21 cellular contexts compared by ENCODE assay signal in genomic region chr3:138230525-138230924, GRCh38. TPM values are rescaled to one million over a fixed set of nuclear protein-coding genes. Genes with fewer than 3 reads are reported as not detected.
DNase-seq lines count a peak whose midpoint lies in the region; ATAC-seq, FAIRE-seq and TF ChIP-seq lines count a peak whose summit lies in the region.
"Had no signal": no experiment of that assay in that cellular context is flagged by ENCODE, and none has a peak within 500 bp of the region (broad histone marks: within the 10 kb centered on the region; RNA-seq: fewer than 3 reads in every experiment).

No MANE protein-coding gene starts in this region.

- no peak overlapping the region for H3K27ac ChIP-seq in SK-N-SH (ENCODE audit: low read depth in 2 of 2, low read length in 1 of 2)
- no peak overlapping the region for H3K27ac ChIP-seq in foreskin keratinocyte
- no peak overlapping the region for H3K27ac ChIP-seq in HepG2 (ENCODE audit: extremely low read length, insufficient read depth, low read length)
- no peak overlapping the region for H3K27ac ChIP-seq in tibial nerve
- H3K27ac ChIP-seq: ascending aorta, BLaER1, gastrocnemius medialis, tibial artery had no signal

- H3K27me3 ChIP-seq in SK-N-SH (ENCODE audit: insufficient read depth) (no peaks in the 10 kb centered on the region), foreskin keratinocyte (no peaks in the 10 kb centered on the region), HepG2 (ENCODE audit: control insufficient read depth in 1 of 2, insufficient read depth in 2 of 2, low read length in 2 of 2) (no peaks in the 10 kb centered on the region), tibial nerve (no peaks in the 10 kb centered on the region)
- H3K27me3 ChIP-seq: ascending aorta, BLaER1, gastrocnemius medialis, tibial artery had no signal

- no peak overlapping the region for H3K9ac ChIP-seq in SK-N-SH
- no peak overlapping the region for H3K9ac ChIP-seq in HepG2 (ENCODE audit: insufficient read depth, low read depth, low read length)
- H3K9ac ChIP-seq: BLaER1 had no signal

- H3K4me2 ChIP-seq in SK-N-SH, result no peak overlapping the region
- no peak overlapping the region for H3K4me2 ChIP-seq in HepG2 (ENCODE audit: low read depth, low read length)
- H3K4me2 ChIP-seq: BLaER1 had no signal

- no TSS peak for BruUV-seq in HepG2 (replicated peaks; lab: Mats Ljungman, UMichigan)

- FAIRE-seq in HepG2 (lab: Jason Lieb, UNC), result no peak
- FAIRE-seq: D721Med, endothelial cell of umbilical vein had no signal

- H2AFZ ChIP-seq in SK-N-SH (ENCODE audit: low read depth) (no peak overlapping the region), HepG2 (ENCODE audit: low read length) (no peak overlapping the region)

- no peak for TF ChIP-seq RAD21 in SK-N-SH (IDR thresholded peaks at IDR 0.05; ENCODE audit: low read length)
- TF ChIP-seq RAD21 in HepG2 (CRISPR knock-in tag; IDR thresholded peaks at IDR 0.05), result no peak

- DNase-seq in AG20443 (ENCODE audit: low spot score), result peak; percentile 14
- DNase-seq in SK-N-SH, result no peak
- peak in 1 of 2 donors; percentile 45 for DNase-seq in foreskin keratinocyte
- no peak for DNase-seq in HepG2 (ENCODE audit: low spot score)
- no peak for DNase-seq in activated gamma-delta T cell treated with Interleukin-2 at 50 U/mL for 16 hours
- no peak for DNase-seq in tibial nerve (ENCODE audit: low spot score in 2 of 2)
- DNase-seq in iPS-NIHi11 (ENCODE audit: low spot score), result no peak
- DNase-seq: cortex of kidney, gastrocnemius medialis, left ventricle myocardium superior, NCI-H2081, NCI-H510A treated with DMSO at 0.1 percent for 48 hours, SHP77, small intestine, T-helper 17 cell, tibial artery had no signal

- ATAC-seq in GM18870 (IDR thresholded peaks at IDR 0.05; ENCODE audit: unreplicated experiment) (peak; percentile 42), foreskin keratinocyte (peak; percentile 74), HepG2 (no peak)
- ATAC-seq: gastrocnemius medialis, left ventricle myocardium superior, T-helper 17 cell had no signal

- H3K36me3 ChIP-seq in SK-N-SH (replicated peaks in 1 of 2; ENCODE audit: control insufficient read depth in 1 of 2, insufficient read depth in 2 of 2, low read length in 1 of 2), result peaks cover 52 to 67% of the 10 kb centered on the region in 2 experiments
- H3K36me3 ChIP-seq in HepG2 (replicated peaks in 1 of 2; ENCODE audit: control insufficient read depth in 1 of 2, insufficient read depth in 2 of 2, low read length in 2 of 2), result peaks cover 8 to 62% of the 10 kb centered on the region in 2 experiments; a peak in 4 of 5 replicates
- peaks cover 2 to 92% (median 16%) of the 10 kb centered on the region in 3 donors for H3K36me3 ChIP-seq in tibial nerve

- peaks cover 6% of the 10 kb centered on the region; the same call in 1 of the 2 replicates for H4K20me1 ChIP-seq in SK-N-SH (ENCODE audit: insufficient read depth)
- no peaks in the 10 kb centered on the region for H4K20me1 ChIP-seq in HepG2 (ENCODE audit: insufficient read depth, low read length)

- 72% methylated on average over 2 of the region's 2 CpGs for WGBS in SK-N-SH (ENCODE audit: low lambda C conversion rate)
- 90% methylated on average over 2 of the region's 2 CpGs for WGBS in HepG2 (ENCODE audit: low lambda C conversion rate)
- 94% methylated on average over 2 of the region's 2 CpGs for WGBS in tibial nerve, 2 donors

- H3F3A ChIP-seq in SK-N-SH (replicated peaks; ENCODE audit: insufficient read depth), result peaks cover 29% of the 10 kb centered on the region

- H3K4me3 ChIP-seq in SK-N-SH (ENCODE audit: low read depth in 2 of 2, low read length in 1 of 2), result no peak overlapping the region
- no peak overlapping the region for H3K4me3 ChIP-seq in HepG2 (replicated peaks in 1 of 3; ENCODE audit: insufficient read depth in 1 of 3, low read depth in 2 of 3, low read length in 3 of 3)
- no peak overlapping the region for H3K4me3 ChIP-seq in tibial nerve
- H3K4me3 ChIP-seq: ascending aorta, BLaER1, gastrocnemius medialis, tibial artery had no signal

- intact Hi-C loops in HepG2 (cut with micrococcal nuclease; ENCODE audit: unreplicated experiment), result no loop called here

- POLR2A ChIA-PET in SK-N-SH (lab: Yijun Ruan, JAX) (no interaction called here), HepG2 (lab: Yijun Ruan, JAX) (no interaction called here)

- CTCF ChIA-PET in SK-N-SH (lab: Yijun Ruan, JAX), result interaction anchor here (1.1 kb wide), 1 partner anchor 178 kb away, joined by 4 read pairs; no protein-coding TSS in a partner anchor
- CTCF ChIA-PET in HepG2 (lab: Yijun Ruan, JAX; ENCODE audit: low intra/inter-chr PET ratio, low total read pairs), result no interaction called here

- TF ChIP-seq POLR2A in HepG2 (IDR thresholded peaks at IDR 0.05; ENCODE audit: insufficient read depth in 1 of 2, low read depth in 2 of 2, low read length in 2 of 2) (no peak), tibial nerve (IDR thresholded peaks at IDR 0.05) (no peak)

- peaks cover 0 to 12% of the 10 kb centered on the region in 2 experiments; a peak in 1 of 4 replicates for H3K4me1 ChIP-seq in SK-N-SH (ENCODE audit: control insufficient read depth in 1 of 2, insufficient read depth in 2 of 2, low read depth in 1 of 2, low read length in 1 of 2)
- H3K4me1 ChIP-seq in foreskin keratinocyte, result no peaks in the 10 kb centered on the region
- no peaks in the 10 kb centered on the region for H3K4me1 ChIP-seq in HepG2 (ENCODE audit: insufficient read depth, low read length)
- no peaks in the 10 kb centered on the region for H3K4me1 ChIP-seq in tibial nerve
- H3K4me1 ChIP-seq: ascending aorta, BLaER1, gastrocnemius medialis, tibial artery had no signal

- no peak for TF ChIP-seq EP300 in SK-N-SH (IDR thresholded peaks at IDR 0.05; ENCODE audit: borderline replicate concordance in 1 of 2, low read depth in 1 of 2, low read length in 1 of 2)
- TF ChIP-seq EP300 in HepG2 (IDR thresholded peaks at IDR 0.05; ENCODE audit: low read depth in 2 of 2, low read length in 2 of 2), result no peak
- TF ChIP-seq EP300 in HepG2 (CRISPR knock-in tag; IDR thresholded peaks at IDR 0.05; ENCODE audit: borderline replicate concordance), result no peak
- no peak for TF ChIP-seq EP300 in tibial nerve (IDR thresholded peaks at IDR 0.05)

- H3K9me3 ChIP-seq in SK-N-SH, result no peaks in the 10 kb centered on the region
- no peaks in the 10 kb centered on the region for H3K9me3 ChIP-seq in HepG2 (ENCODE audit: low read length)
- no peaks in the 10 kb centered on the region for H3K9me3 ChIP-seq in tibial nerve
- H3K9me3 ChIP-seq: ascending aorta, BLaER1, gastrocnemius medialis, tibial artery had no signal

- in situ Hi-C loops in HepG2 (cut with HindIII; ENCODE audit: extremely low pct_ligation_motif_present, low pct_unique_long_range_greater_than_20kb), result no loop called here

- H3K79me2 ChIP-seq in SK-N-SH (ENCODE audit: insufficient read depth) (0 out of 2 replicates have a peak, but pooled peaks cover 3% of the 10 kb centered on the region), HepG2 (ENCODE audit: insufficient read depth, low read length) (no peaks in the 10 kb centered on the region)

- no peaks in the 10 kb centered on the region for H3K9me2 ChIP-seq in SK-N-SH

- TF ChIP-seq CTCF in SK-N-SH (IDR thresholded peaks at IDR 0.05) (no peak), foreskin keratinocyte (conservative IDR thresholded peaks at IDR 0.05) (no peak), HepG2 (CRISPR knock-in tag; IDR thresholded peaks at IDR 0.05) (no peak), tibial nerve (IDR thresholded peaks at IDR 0.05) (no peak)

RNA-seq across cellular contexts. Expression of gene ARMC8, which starts 43.4 kb away (rescaled TPM):
- 35.5 and 39.2 TPM in 2 replicates for polyA plus RNA-seq in SK-N-SH (2012; rRNA removed)
- polyA plus RNA-seq in SK-N-SH (2012; cell fraction: cytosol; rRNA removed), result 33.6 and 35.7 TPM in 2 replicates
- 43.9 and 57.2 TPM in 2 replicates for polyA plus RNA-seq in SK-N-SH (2012; cell fraction: nucleus; rRNA removed)
- total RNA-seq in foreskin keratinocyte, result 42.0 and 42.9 TPM in 2 replicates
- polyA plus RNA-seq in foreskin keratinocyte, result 16.6 and 18.8 TPM in 2 replicates
- total RNA-seq in HepG2 (2016; rRNA removed; fragmentation: Illumina TruSeq; extraction: Trizol), result 38.9 and 48.9 TPM in 2 replicates
- total RNA-seq in HepG2 (2016; cell fraction: cytosol; rRNA removed; fragmentation: Illumina TruSeq; extraction: Trizol; ENCODE audit: low read depth), result 18.2 and 23.7 TPM in 2 replicates
- total RNA-seq in HepG2 (2016; cell fraction: insoluble cytoplasmic fraction; rRNA removed; fragmentation: Illumina TruSeq; extraction: Trizol), result 43.7 and 56.0 TPM in 2 replicates
- 24.2 and 24.4 TPM in 2 replicates for total RNA-seq in HepG2 (2016; cell fraction: membrane; rRNA removed; fragmentation: Illumina TruSeq; extraction: Trizol)
- 70.4 and 70.9 TPM in 2 replicates for total RNA-seq in HepG2 (2016; cell fraction: nucleus; rRNA removed; fragmentation: Illumina TruSeq; extraction: Trizol)
- polyA plus RNA-seq in HepG2 (2011; rRNA removed), result 50.7 and 55.3 TPM in 2 replicates
- polyA plus RNA-seq in HepG2 (2011; cell fraction: cytosol; rRNA removed), result 22.8 and 25.0 TPM in 2 replicates
- 65.8 and 93.8 TPM in 2 replicates for polyA plus RNA-seq in HepG2 (2011; cell fraction: nucleus; rRNA removed)
- 19.5 and 22.5 TPM in 2 replicates for polyA plus RNA-seq in HepG2 (2012)
- 3.6 and 3.9 TPM in 2 replicates for polyA plus RNA-seq in HepG2 (2016; cell fraction: cytosol; fragmentation: Illumina TruSeq; extraction: Trizol; ENCODE audit: low read depth)
- 35.8 and 49.4 TPM in 2 replicates for polyA plus RNA-seq in HepG2 (2016; cell fraction: insoluble cytoplasmic fraction; fragmentation: Illumina TruSeq; extraction: Trizol; ENCODE audit: low read depth)
- 7.3 and 8.2 TPM in 2 replicates for polyA plus RNA-seq in HepG2 (2016; cell fraction: membrane; fragmentation: Illumina TruSeq; extraction: Trizol; ENCODE audit: low read depth)
- polyA plus RNA-seq in HepG2 (2016; cell fraction: nucleus; fragmentation: Illumina TruSeq; extraction: Trizol; ENCODE audit: insufficient read depth, low read depth), result 36.5 and 48.8 TPM in 2 replicates
- polyA minus RNA-seq in HepG2 (2011; rRNA and poly(A)+ RNA removed; ENCODE audit: low replicate concordance), result 194 and 251 TPM in 2 replicates
- polyA minus RNA-seq in HepG2 (2011; cell fraction: cytosol; rRNA and poly(A)+ RNA removed), result 31.1 and 35.2 TPM in 2 replicates
- 121 and 148 TPM in 2 replicates for polyA minus RNA-seq in HepG2 (2011; cell fraction: nucleus; rRNA and poly(A)+ RNA removed)
- 10 to 100 TPM; 47.3 to 69.6 (median 55.7) TPM for total RNA-seq in tibial nerve

RNA-seq across cellular contexts. Expression of gene DBR1, which starts 55.8 kb away (rescaled TPM):
- polyA plus RNA-seq in SK-N-SH (2012; rRNA removed) (9.2 and 10.1 TPM in 2 replicates), foreskin keratinocyte (9.0 and 10.3 TPM in 2 replicates), HepG2 (2011; rRNA removed) (6.1 and 6.4 TPM in 2 replicates)
- 12.1 and 12.4 TPM in 2 replicates for polyA plus RNA-seq in SK-N-SH (2012; cell fraction: cytosol; rRNA removed)
- polyA plus RNA-seq in SK-N-SH (2012; cell fraction: nucleus; rRNA removed), result 5.8 and 8.5 TPM in 2 replicates
- total RNA-seq in foreskin keratinocyte (18.6 TPM in 2 replicates), HepG2 (2016; rRNA removed; fragmentation: Illumina TruSeq; extraction: Trizol) (16.7 and 22.7 TPM in 2 replicates), tibial nerve (10 to 100 TPM in 2 of 4 donors, 1 to 10 TPM in 2; 9.0 to 12.8 (median 10.2) TPM)
- total RNA-seq in HepG2 (2016; cell fraction: cytosol; rRNA removed; fragmentation: Illumina TruSeq; extraction: Trizol; ENCODE audit: low read depth), result 1.6 and 1.9 TPM in 2 replicates
- total RNA-seq in HepG2 (2016; cell fraction: insoluble cytoplasmic fraction; rRNA removed; fragmentation: Illumina TruSeq; extraction: Trizol), result 18.0 and 23.8 TPM in 2 replicates
- total RNA-seq in HepG2 (2016; cell fraction: membrane; rRNA removed; fragmentation: Illumina TruSeq; extraction: Trizol), result 4.4 and 5.9 TPM in 2 replicates
- total RNA-seq in HepG2 (2016; cell fraction: nucleus; rRNA removed; fragmentation: Illumina TruSeq; extraction: Trizol), result 8.9 and 12.6 TPM in 2 replicates
- polyA plus RNA-seq in HepG2 (2011; cell fraction: cytosol; rRNA removed), result 4.3 and 5.6 TPM in 2 replicates
- 3.2 and 6.3 TPM in 2 replicates for polyA plus RNA-seq in HepG2 (2011; cell fraction: nucleus; rRNA removed)
- polyA plus RNA-seq in HepG2 (2012), result 4.5 and 6.3 TPM in 2 replicates
- 0.51 and 0.66 TPM in 2 replicates for polyA plus RNA-seq in HepG2 (2016; cell fraction: cytosol; fragmentation: Illumina TruSeq; extraction: Trizol; ENCODE audit: low read depth)
- 17.7 and 18.8 TPM in 2 replicates for polyA plus RNA-seq in HepG2 (2016; cell fraction: insoluble cytoplasmic fraction; fragmentation: Illumina TruSeq; extraction: Trizol; ENCODE audit: low read depth)
- 1.5 and 1.8 TPM in 2 replicates for polyA plus RNA-seq in HepG2 (2016; cell fraction: membrane; fragmentation: Illumina TruSeq; extraction: Trizol; ENCODE audit: low read depth)
- polyA plus RNA-seq in HepG2 (2016; cell fraction: nucleus; fragmentation: Illumina TruSeq; extraction: Trizol; ENCODE audit: insufficient read depth, low read depth), result 11.3 and 15.7 TPM in 2 replicates
- 4.2 and 5.9 TPM in 2 replicates for polyA minus RNA-seq in HepG2 (2011; rRNA and poly(A)+ RNA removed; ENCODE audit: low replicate concordance)
- polyA minus RNA-seq in HepG2 (2011; cell fraction: cytosol; rRNA and poly(A)+ RNA removed), result 4.1 and 5.1 TPM in 2 replicates
- 6.6 and 7.7 TPM in 2 replicates for polyA minus RNA-seq in HepG2 (2011; cell fraction: nucleus; rRNA and poly(A)+ RNA removed)
